Comparison of ENCODE assay signal across 18 cellular contexts in genomic region chr12:19436931-19437330, GRCh38. TPM values are rescaled to one million over a fixed set of nuclear protein-coding genes. Genes with fewer than 3 reads are reported as not detected.
DNase-seq lines count a peak whose midpoint lies in the region; ATAC-seq, FAIRE-seq and TF ChIP-seq lines count a peak whose summit lies in the region.
"Had no signal": no experiment of that assay in that cellular context is flagged by ENCODE, and none has a peak within 500 bp of the region (broad histone marks: within the 10 kb centered on the region; RNA-seq: fewer than 3 reads in every experiment).

No MANE protein-coding gene starts in this region.

- H3K4me1 ChIP-seq in HUES48 (ENCODE audit: control insufficient read depth, insufficient read depth, low read length) = peaks cover 24% of the 10 kb centered on the region
- peaks cover 2 to 19% (median 14%) of the 10 kb centered on the region in 4 experiments; a peak in 5 of 7 replicates for H3K4me1 ChIP-seq in H1 (replicated peaks in 1 of 4; ENCODE audit: control insufficient read depth in 3 of 4, insufficient read depth in 4 of 4, low read length in 3 of 4)

- peak overlapping the region; percentile 89 for H2BK120ac ChIP-seq in H1 (replicated peaks; ENCODE audit: low read depth, low read length)

- no peak overlapping the region for H2AFZ ChIP-seq in H1 (ENCODE audit: low read length)

- CTCF ChIA-PET in H1 (lab: Charles Lee; ENCODE audit: partially characterized antibody) = no interaction called here

- peaks cover 3% of the 10 kb centered on the region; the same call in 1 of the 2 replicates for H3K23me2 ChIP-seq in H1 (ENCODE audit: low read depth, low read length)

- H2AK5ac ChIP-seq in H1 (ENCODE audit: low read depth, low read length) = peak overlapping the region; percentile 82; the same call in 1 of the 2 replicates

- H3K56ac ChIP-seq in H1 (replicated peaks; ENCODE audit: insufficient read length, low read depth, low read length) = no peak overlapping the region

- H3K79me1 ChIP-seq in H1 (ENCODE audit: low read depth, low read length) = no peaks in the 10 kb centered on the region

- H3K36me3 ChIP-seq in HUES48 (ENCODE audit: control insufficient read depth, insufficient read depth, low read length) (peaks cover 4% of the 10 kb centered on the region; the same call in 1 of the 2 replicates), H1 (ENCODE audit: control insufficient read depth in 2 of 4, insufficient read depth in 4 of 4, low read length in 3 of 4) (peaks cover 0 to 6% (median 0%) of the 10 kb centered on the region in 4 experiments; a peak in 1 of 8 replicates)

- ATAC-seq in activated naive CD8-positive, alpha-beta T cell treated with anti-CD3 and anti-CD28 coated beads, Interleukin-2, amount 50 U/mL, for 24 hours = no peak

- no peak overlapping the region for H3K4ac ChIP-seq in H1 (replicated peaks; ENCODE audit: insufficient read length, low read depth, low read length)

- H3K4me3 Mint-ChIP-seq in activated naive CD8-positive, alpha-beta T cell treated with anti-CD3 and anti-CD28 coated beads for 36 hours = no peak overlapping the region
- H3K4me3 Mint-ChIP-seq in activated naive CD8-positive, alpha-beta T cell treated with anti-CD3 and anti-CD28 coated beads, Interleukin-2, amount 50 U/mL, for 24 hours = no peak overlapping the region
- H3K4me3 Mint-ChIP-seq in neural crest cell = peak overlapping the region; percentile 22

- H3K27ac ChIP-seq in HUES48 (ENCODE audit: low read depth, low read length) (peak overlapping the region; percentile 91), H1 (ENCODE audit: low read depth, low read length) (no peak overlapping the region)
- H3K27ac ChIP-seq: C4-2B, RWPE1, SJCRH30 had no signal

- peaks cover 5 to 7% of the 10 kb centered on the region in 2 experiments for H4K20me1 ChIP-seq in H1 (replicated peaks in 1 of 2; ENCODE audit: control insufficient read depth in 1 of 2, insufficient read depth in 2 of 2, low read length in 2 of 2)

- H3K36me3 Mint-ChIP-seq in activated naive CD8-positive, alpha-beta T cell treated with anti-CD3 and anti-CD28 coated beads for 36 hours = peaks cover 18% of the 10 kb centered on the region
- H3K36me3 Mint-ChIP-seq in activated naive CD8-positive, alpha-beta T cell treated with anti-CD3 and anti-CD28 coated beads, Interleukin-2, amount 50 U/mL, for 24 hours (ENCODE audit: low read depth) = peaks cover 17% of the 10 kb centered on the region
- peaks cover 5% of the 10 kb centered on the region for H3K36me3 Mint-ChIP-seq in neural crest cell (ENCODE audit: low read depth)

- H3K9me3 Mint-ChIP-seq in activated naive CD8-positive, alpha-beta T cell treated with anti-CD3 and anti-CD28 coated beads for 36 hours = peaks cover 6% of the 10 kb centered on the region
- H3K9me3 Mint-ChIP-seq in activated naive CD8-positive, alpha-beta T cell treated with anti-CD3 and anti-CD28 coated beads, Interleukin-2, amount 50 U/mL, for 24 hours = no peaks in the 10 kb centered on the region
- H3K9me3 Mint-ChIP-seq in neural crest cell = peaks cover 4% of the 10 kb centered on the region

- no peak overlapping the region for H3K23ac ChIP-seq in H1 (ENCODE audit: insufficient read length)

- H3K27ac Mint-ChIP-seq in activated naive CD8-positive, alpha-beta T cell treated with anti-CD3 and anti-CD28 coated beads for 36 hours = peak overlapping the region; percentile 43
- no peak overlapping the region for H3K27ac Mint-ChIP-seq in activated naive CD8-positive, alpha-beta T cell treated with anti-CD3 and anti-CD28 coated beads, Interleukin-2, amount 50 U/mL, for 24 hours
- peak overlapping the region; percentile 36 for H3K27ac Mint-ChIP-seq in neural crest cell (ENCODE audit: unreplicated experiment)

- peak overlapping the region; percentile 14 for H4K5ac ChIP-seq in H1 (ENCODE audit: insufficient read length, low read depth, low read length)

- POLR2A ChIA-PET in H1 (lab: Charles Lee; ENCODE audit: partially characterized antibody) = no interaction called here

- WGBS in H1 (ENCODE audit: extremely low coverage in 1 of 2, insufficient coverage in 1 of 2, insufficient read length in 1 of 2, insufficient replicate concordance in 2 of 2, low coverage in 1 of 2, low lambda C conversion rate in 2 of 2, missing lambda C conversion rate in 1 of 2), 2 experiments = 40% methylated on average over 2 of the region's 2 CpGs; no CpG with 5 or more reads in 1 of the 2 experiments

- TF ChIP-seq CTCF in H1 (IDR thresholded peaks at IDR 0.05; ENCODE audit: control extremely low read depth in 1 of 3, insufficient read depth in 1 of 3, low read depth in 1 of 3, low read length in 3 of 3) (no peak), neural crest cell (conservative IDR thresholded peaks at IDR 0.05) (no peak)

- DNase-seq in activated naive CD8-positive, alpha-beta T cell treated with anti-CD3 and anti-CD28 coated beads for 36 hours = no peak
- no peak for DNase-seq in activated naive CD8-positive, alpha-beta T cell treated with anti-CD3 and anti-CD28 coated beads, Interleukin-2, amount 50 U/mL, for 24 hours
- DNase-seq in H1 (ENCODE audit: low read depth in 1 of 2, low spot score in 2 of 2) = peak in 1 of 2 experiments; percentile 33
- DNase-seq in neural crest cell (ENCODE audit: low read depth, low spot score) = no peak
- DNase-seq in NCI-H226 = no peak
- no peak for DNase-seq in stimulated activated naive CD4-positive, alpha-beta T cell (lab: John Stamatoyannopoulos, UW)
- DNase-seq in OCI-M1 (lab: John Stamatoyannopoulos, UW) = no peak
- DNase-seq: EL, NCI-H1092, NCI-H2107, NCI-H345, NCI-H526 treated with DMSO at 0.1 percent for 48 hours, SJCRH30 had no signal

- no peak overlapping the region for H3K14ac ChIP-seq in H1 (ENCODE audit: insufficient read length)

- H3K18ac ChIP-seq in H1 (ENCODE audit: extremely low read depth, low read length) = peak overlapping the region; percentile 79

- H2BK5ac ChIP-seq in H1 (ENCODE audit: low read depth, low read length) = peak overlapping the region; percentile 85; the same call in 1 of the 2 replicates

- H4K8ac ChIP-seq in H1 (ENCODE audit: extremely low read depth, insufficient read depth, low read length) = no peak overlapping the region

- no peak overlapping the region for H2BK15ac ChIP-seq in H1 (ENCODE audit: low read length)

- peaks cover 4% of the 10 kb centered on the region for H3K27me3 Mint-ChIP-seq in activated naive CD8-positive, alpha-beta T cell treated with anti-CD3 and anti-CD28 coated beads for 36 hours
- no peaks in the 10 kb centered on the region for H3K27me3 Mint-ChIP-seq in activated naive CD8-positive, alpha-beta T cell treated with anti-CD3 and anti-CD28 coated beads, Interleukin-2, amount 50 U/mL, for 24 hours
- peaks cover 9% of the 10 kb centered on the region for H3K27me3 Mint-ChIP-seq in neural crest cell (ENCODE audit: low read depth)

- H3K9ac ChIP-seq in HUES48 (ENCODE audit: low read depth, low read length) (no peak overlapping the region), H1 (replicated peaks in 1 of 4; ENCODE audit: extremely low read depth in 1 of 4, low read depth in 3 of 4, low read length in 3 of 4) (no peak overlapping the region)

- peaks cover 20 to 25% of the 10 kb centered on the region in 2 experiments for H3K79me2 ChIP-seq in H1 (ENCODE audit: control insufficient read depth in 1 of 2, insufficient read depth in 2 of 2, low read length in 2 of 2)

- peak overlapping the region; percentile 87; the same call in 1 of the 2 replicates for H2BK20ac ChIP-seq in H1 (ENCODE audit: low read length)

- TF ChIP-seq EP300 in H1 (IDR thresholded peaks at IDR 0.05; ENCODE audit: borderline replicate concordance in 1 of 2, low read depth in 2 of 2, low read length in 2 of 2) = no peak

- peak overlapping the region; percentile 20; the same call in 1 of the 2 replicates for H2BK12ac ChIP-seq in H1 (ENCODE audit: low read depth, low read length)

- H3K27me3 ChIP-seq in HUES48 (ENCODE audit: control insufficient read depth, insufficient read depth, low read length) (no peaks in the 10 kb centered on the region), H1 (replicated peaks in 1 of 4; ENCODE audit: control insufficient read depth in 3 of 4, extremely low read depth in 1 of 4, insufficient read depth in 3 of 4, low read length in 3 of 4) (no peaks in the 10 kb centered on the region)
- H3K27me3 ChIP-seq: SJCRH30 had no signal

- no peak for TF ChIP-seq POLR2A in H1 (IDR thresholded peaks at IDR 0.05; ENCODE audit: control extremely low read depth in 1 of 2, low read depth in 2 of 2, low read length in 2 of 2)

- TF ChIP-seq RAD21 in H1 (IDR thresholded peaks at IDR 0.05 in 1 of 2, conservative IDR thresholded peaks at IDR 0.05 in 1 of 2; ENCODE audit: low read depth in 2 of 2, low read length in 2 of 2) = no peak

- H3K4me2 ChIP-seq in H1 (ENCODE audit: insufficient read depth in 1 of 2, low read depth in 2 of 2, low read length in 2 of 2) = peak overlapping the region in 1 of 2 experiments; percentile 58; a peak in 1 of 4 replicates

- H4K91ac ChIP-seq in H1 (replicated peaks; ENCODE audit: insufficient read length, low read length) = peak overlapping the region; percentile 50

- H3K9me3 ChIP-seq in HUES48 (ENCODE audit: control insufficient read depth, insufficient read depth, low read length) = no peaks in the 10 kb centered on the region
- no peaks in the 10 kb centered on the region for H3K9me3 ChIP-seq in H1 (ENCODE audit: insufficient read depth in 2 of 2, low read depth in 1 of 2, low read length in 1 of 2)
- H3K9me3 ChIP-seq: HAP-1, SJCRH30 had no signal

- peaks cover 35% of the 10 kb centered on the region for H3K4me1 Mint-ChIP-seq in activated naive CD8-positive, alpha-beta T cell treated with anti-CD3 and anti-CD28 coated beads for 36 hours
- H3K4me1 Mint-ChIP-seq in activated naive CD8-positive, alpha-beta T cell treated with anti-CD3 and anti-CD28 coated beads, Interleukin-2, amount 50 U/mL, for 24 hours = peaks cover 51% of the 10 kb centered on the region
- peaks cover 28% of the 10 kb centered on the region for H3K4me1 Mint-ChIP-seq in neural crest cell

- no peak overlapping the region for H3K4me3 ChIP-seq in HUES48 (ENCODE audit: low read depth, low read length)
- no peak overlapping the region for H3K4me3 ChIP-seq in H1 (ENCODE audit: extremely low read depth in 1 of 4, insufficient read depth in 2 of 4, low read depth in 3 of 4, low read length in 4 of 4)
- H3K4me3 ChIP-seq: HAP-1, SJCRH30 had no signal

- FAIRE-seq in H1 (lab: Jason Lieb, UNC) = no peak
- FAIRE-seq: A204.1 had no signal

TF ChIP-seq in H1, 55 proteins besides CTCF, POLR2A, EP300 and RAD21 (continues in another document):
- TF ChIP-seq MAFK (IDR thresholded peaks at IDR 0.05; ENCODE audit: low read depth, low read length) = no peak

RNA-seq across cellular contexts. Expression of gene AEBP2, which starts 2.4 kb away (rescaled TPM):
- total RNA-seq in activated naive CD8-positive, alpha-beta T cell treated with anti-CD3 and anti-CD28 coated beads for 36 hours = 10 to 100 TPM; 60.3 to 60.7 TPM
- total RNA-seq in H1 (2021; fragmentation: NEBNext Ultra II Directional; extraction: Animal tissue kit (Norgen Biotek cat#: 25700)) = 56.9 and 61.4 TPM in 2 replicates
- 10.6 and 13.6 TPM in 2 replicates for polyA plus RNA-seq in H1 (2011; rRNA removed)
- polyA plus RNA-seq in H1 (2011; cell fraction: cytosol; rRNA removed) = 16.7 TPM
- polyA plus RNA-seq in H1 (2011; cell fraction: nucleus; rRNA removed) = 8.0 TPM
- 33.6 to 56.8 TPM (median 46.3 TPM) in 4 replicates for polyA plus RNA-seq in H1 (2012, experiment 1 of 2)
- polyA plus RNA-seq in H1 (2012, experiment 2 of 2) = 4.7 TPM
- 41.4 TPM for polyA plus RNA-seq in H1 (2013, experiment 1 of 2)
- polyA plus RNA-seq in H1 (2013, experiment 2 of 2) = 43.0 TPM
- 29.2 and 29.5 TPM in 2 replicates for polyA minus RNA-seq in H1 (2011; rRNA and poly(A)+ RNA removed)
- 26.0 TPM for polyA minus RNA-seq in H1 (2011; cell fraction: cytosol; rRNA and poly(A)+ RNA removed)
- polyA minus RNA-seq in H1 (2011; cell fraction: nucleus; rRNA and poly(A)+ RNA removed) = 33.3 TPM
- total RNA-seq in neural crest cell = 35.2 and 38.3 TPM in 2 replicates
